ENCODE assay signal across 8 cellular contexts in genomic region chr10:132538790-132539421, GRCh38. TPM values are rescaled to one million over a fixed set of nuclear protein-coding genes. Genes with fewer than 3 reads are reported as not detected.
DNase-seq lines count a peak whose midpoint lies in the region; ATAC-seq and TF ChIP-seq lines count a peak whose summit lies in the region.

No MANE protein-coding gene starts in this region.

- H3K4me3 ChIP-seq in mesodermal cell (ENCODE audit: extremely low read depth, insufficient read depth, low read length, poor library complexity, severe bottlenecking) (peak overlapping the region; percentile 76), vagina (peak overlapping the region; percentile 74 to 76)

- ATAC-seq in GM18505 (IDR thresholded peaks at IDR 0.05; ENCODE audit: unreplicated experiment), result no peak

- no peaks in the 10 kb centered on the region for H3K36me3 ChIP-seq in mesodermal cell (ENCODE audit: control insufficient read depth, insufficient read depth, low read length)
- H3K36me3 ChIP-seq in vagina, result no peaks in the 10 kb centered on the region

- H3K9me3 Mint-ChIP-seq in activated naive CD4-positive, alpha-beta T cell treated with anti-CD3 and anti-CD28 coated beads for 36 hours, result no peaks in the 10 kb centered on the region
- H3K9me3 Mint-ChIP-seq in MCF 10A (ENCODE audit: unreplicated experiment), result no peaks in the 10 kb centered on the region

- peak overlapping the region; percentile 96 for H3K27ac Mint-ChIP-seq in activated naive CD4-positive, alpha-beta T cell treated with anti-CD3 and anti-CD28 coated beads for 36 hours
- peak overlapping the region; percentile 93 for H3K27ac Mint-ChIP-seq in MCF 10A (ENCODE audit: low read depth, unreplicated experiment)

- H3K27me3 ChIP-seq in vagina, result no peaks in the 10 kb centered on the region

- WGBS in mesodermal cell (ENCODE audit: insufficient coverage in 2 of 2), 2 experiments, result 100% methylated on average over 1 of the region's 2 CpGs; no CpG with 5 or more reads in 1 of the 2 experiments

- CTCF ChIA-PET in activated naive CD4-positive, alpha-beta T cell treated with anti-CD3 and anti-CD28 coated beads for 36 hours (lab: Charles Lee), result interaction anchor here (0.6 to 4.5 kb wide), 4 partner anchors 12 to 446 kb away, joined by 3 to 28 read pairs (median 3); no protein-coding TSS in a partner anchor
- CTCF ChIA-PET in MCF 10A (lab: Yijun Ruan, JAX), result interaction anchor here (0.6 to 2.5 kb wide), 4 partner anchors 53 to 1092 kb away, joined by 3 to 8 read pairs (median 4); no protein-coding TSS in a partner anchor

- H3K27me3 Mint-ChIP-seq in activated naive CD4-positive, alpha-beta T cell treated with anti-CD3 and anti-CD28 coated beads for 36 hours (ENCODE audit: low read depth), result no peaks in the 10 kb centered on the region
- no peaks in the 10 kb centered on the region for H3K27me3 Mint-ChIP-seq in MCF 10A (ENCODE audit: insufficient read depth, unreplicated experiment)

- peaks cover 63% of the 10 kb centered on the region for H3K4me1 Mint-ChIP-seq in activated naive CD4-positive, alpha-beta T cell treated with anti-CD3 and anti-CD28 coated beads for 36 hours (ENCODE audit: low read depth)
- peaks cover 42% of the 10 kb centered on the region for H3K4me1 Mint-ChIP-seq in MCF 10A (ENCODE audit: insufficient read depth, unreplicated experiment)

- TF ChIP-seq CTCF in MCF 10A (IDR thresholded peaks at IDR 0.05; ENCODE audit: unreplicated experiment), result no peak
- TF ChIP-seq CTCF in vagina (IDR thresholded peaks at IDR 0.05), result no peak

- intact Hi-C loops in activated naive CD4-positive, alpha-beta T cell treated with anti-CD3 and anti-CD28 coated beads for 36 hours (cut with micrococcal nuclease), result loop anchor here (5.0 kb wide), 4 partner anchors 142 to 853 kb away; partner anchors contain the start of genes MTG1, PPP2R2D and PWWP2B
- intact Hi-C loops in MCF 10A (cut with micrococcal nuclease) (loop anchor here (10.0 kb wide), 1 partner anchor 56 kb away; no protein-coding TSS in a partner anchor), vagina (cut with DNase I) (loop anchor here (5.0 kb wide), 1 partner anchor 93 kb away; no protein-coding TSS in a partner anchor)

- POLR2A ChIA-PET in MCF 10A (lab: Yijun Ruan, JAX), result interaction anchor here (0.6 to 1.2 kb wide), 4 partner anchors 13 to 128 kb away, joined by 3 to 4 read pairs (median 3); no protein-coding TSS in a partner anchor

- BruUV-seq in MCF 10A (replicated peaks; lab: Mats Ljungman, UMichigan), result no TSS peak

- DNase-seq in activated naive CD4-positive, alpha-beta T cell treated with anti-CD3 and anti-CD28 coated beads for 36 hours, result no peak
- DNase-seq in activated naive CD4-positive, alpha-beta T cell treated with anti-CD3 and anti-CD28 coated beads, Interleukin-2, amount 50 U/mL, for 16 hours, result no peak
- DNase-seq in MCF 10A (ENCODE audit: unreplicated experiment), result no peak
- no peak for DNase-seq in vagina (ENCODE audit: extremely low spot score in 2 of 2)
- DNase-seq in NCI-H2107 treated with DMSO at 0.1 percent for 48 hours (lab: John Stamatoyannopoulos, UW; ENCODE audit: unreplicated experiment), result no peak
- DNase-seq in NCI-H1436 treated with DMSO at 0.1 percent for 48 hours (lab: John Stamatoyannopoulos, UW), result no peak

- H3K27ac ChIP-seq in mesodermal cell (ENCODE audit: low read depth, low read length, severe bottlenecking) (no peak overlapping the region), vagina (peak overlapping the region; percentile 85)

- H3K9me3 ChIP-seq in mesodermal cell (ENCODE audit: control insufficient read depth, low read length) (no peaks in the 10 kb centered on the region), vagina (no peaks in the 10 kb centered on the region)

- H3K4me1 ChIP-seq in mesodermal cell (ENCODE audit: control insufficient read depth, insufficient read depth, low read length, poor library complexity, severe bottlenecking) (peaks cover 35% of the 10 kb centered on the region), vagina (peaks cover 65% of the 10 kb centered on the region)

- peak overlapping the region; percentile 88 for H3K4me3 Mint-ChIP-seq in activated naive CD4-positive, alpha-beta T cell treated with anti-CD3 and anti-CD28 coated beads for 36 hours
- peak overlapping the region; percentile 93 for H3K4me3 Mint-ChIP-seq in MCF 10A (ENCODE audit: unreplicated experiment)

- no peak for TF ChIP-seq POLR2A in vagina (IDR thresholded peaks at IDR 0.05)
- TF ChIP-seq POLR2A in GM18505 (IDR thresholded peaks at IDR 0.05; ENCODE audit: borderline replicate concordance, extremely low read depth, insufficient read depth, insufficient read length), result no peak

- H3K36me3 Mint-ChIP-seq in activated naive CD4-positive, alpha-beta T cell treated with anti-CD3 and anti-CD28 coated beads for 36 hours (ENCODE audit: low read depth), result peaks cover 9% of the 10 kb centered on the region
- H3K36me3 Mint-ChIP-seq in MCF 10A (ENCODE audit: insufficient read depth, unreplicated experiment), result no peaks in the 10 kb centered on the region

RNA-seq across cellular contexts. Expression of gene INPP5A, which starts 1.3 kb away (rescaled TPM):
- total RNA-seq in activated naive CD4-positive, alpha-beta T cell treated with anti-CD3 and anti-CD28 coated beads for 36 hours, result 10 to 100 TPM; 17.3 to 19.5 TPM
- total RNA-seq in MCF 10A (2022) (14.2 and 14.7 TPM in 2 replicates), vagina (24.3 TPM)
- 33.0 TPM for polyA plus RNA-seq in mesodermal cell (2013, experiment 1 of 2)
- 32.5 TPM for polyA plus RNA-seq in mesodermal cell (2013, experiment 2 of 2)
